31 cellular contexts compared by ENCODE assay signal in genomic region chr5:65434122-65434521, GRCh38.
"Had no signal": no experiment of that assay in that cellular context is flagged by ENCODE, and none has a peak within 500 bp of the region (broad histone marks: within the 10 kb centered on the region; RNA-seq: fewer than 3 reads in every experiment).

No MANE protein-coding gene starts in this region.

- H3K36me3 ChIP-seq: SJCRH30 had no signal

- H3K4me3 ChIP-seq: PC-9, SJCRH30, SK-N-MC had no signal

- H3K4me2 ChIP-seq: PC-9 had no signal

- H3K27ac ChIP-seq: brain microvascular endothelial cell, PC-9, RWPE1, SJCRH30, SK-N-MC had no signal

- FAIRE-seq: colon, RCC 7860 had no signal

- H3K9me3 ChIP-seq: SJCRH30 had no signal

- DNase-seq: activated CD4-positive, alpha-beta T cell treated with anti-CD3 and anti-CD28 coated beads, Interleukin-2, amount 10 ng/mL, durations not matched to agents 24 days and 14 days; activated CD4-positive, alpha-beta T cell treated with anti-CD3 and anti-CD28 coated beads, Interleukin-2, amount 50 U/mL, for 4 hours; activated CD8-positive, alpha-beta T cell treated with anti-CD3 and anti-CD28 coated beads for 36 hours; activated effector memory CD4-positive, alpha-beta T cell treated with anti-CD3 and anti-CD28 coated beads, Interleukin-2, amount 50 U/mL, for 16 hours; activated naive CD4-positive, alpha-beta T cell; activated naive CD4-positive, alpha-beta T cell treated with anti-CD3 and anti-CD28 coated beads, Interleukin-2, amount 50 U/mL, for 16 hours; activated naive CD8-positive, alpha-beta T cell treated with anti-CD3 and anti-CD28 coated beads for 36 hours; activated T-cell treated with anti-CD3 and anti-CD28 coated beads, Interleukin-2, amount 50 U/mL, for 1 hour; activated T-cell treated with anti-CD3 and anti-CD28 coated beads, Interleukin-2, amount 50 U/mL, for 72 hours; amniotic stem cell; aorta; brain microvascular endothelial cell; central memory CD4-positive, alpha-beta T cell; MM.1S; NCI-H1092; NCI-H1436 treated with DMSO at 0.1 percent for 48 hours; NCI-H1694 treated with DMSO at 0.1 percent for 48 hours; NCI-H2029; NCI-H446; NCI-H510A treated with DMSO at 0.1 percent for 48 hours; NCI-H526 treated with DMSO at 0.1 percent for 48 hours; NCI-H82; PC-9; SJCRH30; T1000 had no signal

- H3K27me3 ChIP-seq: brain microvascular endothelial cell, SJCRH30 had no signal

- ATAC-seq: activated CD8-positive, alpha-beta T cell treated with anti-CD3 and anti-CD28 coated beads for 36 hours; activated T-cell treated with anti-CD3 and anti-CD28 coated beads, Interleukin-2, amount 50 U/mL, for 72 hours; activated T-helper 17 cell treated with anti-CD3 and anti-CD28 coated beads, Interleukin-2, amount 50 U/mL, for 72 hours; Right ventricle myocardium inferior had no signal

- H3K4me1 ChIP-seq: SJCRH30 had no signal

- H2AFZ ChIP-seq: PC-9 had no signal
